13 cellular contexts compared by ENCODE assay signal in the genomic region with DNA sequence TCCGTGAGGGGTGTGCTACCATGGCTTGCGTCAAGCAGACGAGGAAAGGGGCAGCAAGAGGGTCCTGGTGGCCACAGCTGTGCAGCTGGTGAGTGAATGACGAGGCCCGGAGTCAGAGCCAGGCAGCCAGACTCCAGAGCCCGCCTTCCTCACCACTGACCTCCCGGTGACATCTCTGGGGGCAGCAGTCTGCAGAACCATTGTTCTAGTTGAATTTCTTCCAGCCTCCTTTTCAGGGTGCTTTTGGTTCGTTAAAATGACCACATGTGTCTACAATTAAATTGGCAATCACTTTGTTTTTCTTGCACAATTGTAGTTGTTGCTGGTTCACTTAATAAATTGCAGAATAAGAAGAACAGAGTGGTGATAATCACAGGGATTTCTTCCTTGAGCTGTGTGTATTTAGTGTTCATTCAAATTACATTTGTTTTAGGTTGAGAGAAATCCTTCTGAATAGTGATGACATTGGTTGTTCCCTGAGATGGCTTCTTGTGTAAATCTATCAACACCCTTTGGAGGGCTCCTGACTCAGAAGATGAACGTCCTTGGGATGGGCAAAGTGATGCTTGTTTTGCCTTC.
DNase-seq lines count a peak whose midpoint lies in the region; ATAC-seq and TF ChIP-seq lines count a peak whose summit lies in the region.
"Had no signal": no experiment of that assay in that cellular context is flagged by ENCODE, and none has a peak within 500 bp of the region (broad histone marks: within the 10 kb centered on the region; RNA-seq: fewer than 3 reads in every experiment).

No MANE protein-coding gene starts in this region.

- peak overlapping the region; percentile 11 for H3K9ac ChIP-seq in adipocyte (ENCODE audit: low read length)

- H3K27me3 ChIP-seq in BJ (ENCODE audit: control insufficient read depth, insufficient read depth, low read length) (no peaks in the 10 kb centered on the region), adipocyte (replicated peaks; ENCODE audit: control insufficient read depth, insufficient read depth, low read length) (no peaks in the 10 kb centered on the region), foreskin keratinocyte (no peaks in the 10 kb centered on the region)

- H3K27ac Mint-ChIP-seq in activated naive CD8-positive, alpha-beta T cell treated with anti-CD3 and anti-CD28 coated beads, Interleukin-2, amount 50 U/mL, for 24 hours = no peak overlapping the region

- TF ChIP-seq CTCF in BJ (IDR thresholded peaks at IDR 0.05; ENCODE audit: insufficient read depth, low read depth, low read length) (no peak), foreskin keratinocyte (conservative IDR thresholded peaks at IDR 0.05) (no peak)

- H3K4me3 Mint-ChIP-seq in activated naive CD8-positive, alpha-beta T cell treated with anti-CD3 and anti-CD28 coated beads, Interleukin-2, amount 50 U/mL, for 24 hours = no peak overlapping the region
- H3K4me3 Mint-ChIP-seq: activated T-cell treated with anti-CD3 and anti-CD28 coated beads, Interleukin-2, amount 50 U/mL, for 4 hours had no signal

- ATAC-seq in foreskin keratinocyte = no peak
- no peak for ATAC-seq in activated naive CD8-positive, alpha-beta T cell treated with anti-CD3 and anti-CD28 coated beads, Interleukin-2, amount 50 U/mL, for 24 hours
- ATAC-seq: activated T-cell treated with anti-CD3 and anti-CD28 coated beads, Interleukin-2, amount 50 U/mL, for 4 hours; esophagus mucosa had no signal

- POLR2A ChIA-PET in BJ (lab: Charles Lee) = no interaction called here

- CTCF ChIA-PET in BJ (lab: Yijun Ruan, JAX) = interaction anchor here (0.6 to 1.3 kb wide), 2 partner anchors 9 to 190 kb away, joined by 3 to 5 read pairs; no protein-coding TSS in a partner anchor

- peaks cover 5% of the 10 kb centered on the region for H3K4me1 Mint-ChIP-seq in activated naive CD8-positive, alpha-beta T cell treated with anti-CD3 and anti-CD28 coated beads, Interleukin-2, amount 50 U/mL, for 24 hours

- DNase-seq in BJ (ENCODE audit: low read depth) = peak; percentile 19
- peak; percentile 65 for DNase-seq in adipocyte (ENCODE audit: low read depth)
- DNase-seq in head of caudate nucleus = peak; percentile 36 to 87 (median 72)
- peak; percentile 88 for DNase-seq in pons (ENCODE audit: low spot score)
- DNase-seq in foreskin keratinocyte = no peak
- no peak for DNase-seq in cerebellum (ENCODE audit: low spot score)
- DNase-seq in activated naive CD8-positive, alpha-beta T cell treated with anti-CD3 and anti-CD28 coated beads, Interleukin-2, amount 50 U/mL, for 24 hours = no peak
- DNase-seq in NCI-H1436 treated with DMSO at 0.1 percent for 48 hours (lab: John Stamatoyannopoulos, UW) = no peak
- DNase-seq: activated T-cell treated with anti-CD3 and anti-CD28 coated beads, Interleukin-2, amount 50 U/mL, for 4 hours; NCI-H187 treated with DMSO at 0.1 percent for 48 hours; stimulated activated CD4-positive, alpha-beta T cell treated with anti-CD3 and anti-CD28 coated beads, Interleukin-12 subunit alpha, Interleukin-12 subunit beta, amount 100 ng/mL, for 4 hours had no signal

- H3K27ac ChIP-seq in foreskin keratinocyte = no peak overlapping the region

- no peaks in the 10 kb centered on the region for H3K9me3 ChIP-seq in adipocyte (ENCODE audit: control insufficient read depth, low read length)
- H3K9me3 ChIP-seq: thoracic aorta had no signal

- H3K4me1 ChIP-seq in adipocyte (ENCODE audit: control insufficient read depth, insufficient read depth, low read length) (peaks cover 42% of the 10 kb centered on the region), foreskin keratinocyte (peaks cover 26% of the 10 kb centered on the region)

- H3K36me3 Mint-ChIP-seq in activated naive CD8-positive, alpha-beta T cell treated with anti-CD3 and anti-CD28 coated beads, Interleukin-2, amount 50 U/mL, for 24 hours (ENCODE audit: low read depth) = no peaks in the 10 kb centered on the region

- intact Hi-C loops in head of caudate nucleus (cut with DNase I) = loop anchor here (10.0 kb wide), 1 partner anchor 174 kb away; no protein-coding TSS in a partner anchor

- H3K4me3 ChIP-seq in BJ (ENCODE audit: low read depth, low read length) = no peak overlapping the region
- peak overlapping the region; percentile 28 for H3K4me3 ChIP-seq in adipocyte (ENCODE audit: low read length)
- H3K4me3 ChIP-seq: thoracic aorta had no signal

- H3K36me3 ChIP-seq in BJ (ENCODE audit: control insufficient read depth, insufficient read depth, low read length) (no peaks in the 10 kb centered on the region; the same call in 1 of the 2 replicates), adipocyte (ENCODE audit: control insufficient read depth, insufficient read depth, low read length, severe bottlenecking) (peaks cover 6% of the 10 kb centered on the region)

- no peaks in the 10 kb centered on the region for H3K9me3 Mint-ChIP-seq in activated naive CD8-positive, alpha-beta T cell treated with anti-CD3 and anti-CD28 coated beads, Interleukin-2, amount 50 U/mL, for 24 hours
- H3K9me3 Mint-ChIP-seq: activated T-cell treated with anti-CD3 and anti-CD28 coated beads, Interleukin-2, amount 50 U/mL, for 4 hours had no signal

- no peaks in the 10 kb centered on the region for H3K27me3 Mint-ChIP-seq in activated naive CD8-positive, alpha-beta T cell treated with anti-CD3 and anti-CD28 coated beads, Interleukin-2, amount 50 U/mL, for 24 hours

Comparison
In these comparisons a context has a peak if more than half of its experiments do, and no peak if none do; other contexts are left out.
1. DNase-seq: peak in BJ (single experiment), adipocyte (single experiment), head of caudate nucleus (42 of 42) and pons (single experiment); none in foreskin keratinocyte (0 of 2), cerebellum (single experiment), activated naive CD8-positive, alpha-beta T cell treated with anti-CD3 and anti-CD28 coated beads, Interleukin-2, amount 50 U/mL, for 24 hours (single experiment) and NCI-H1436 treated with DMSO at 0.1 percent for 48 hours (single experiment).